11 cellular contexts compared by ENCODE assay signal in genomic region chr12:102958830-102959176, GRCh38. TPM values are rescaled to one million over a fixed set of nuclear protein-coding genes. Genes with fewer than 3 reads are reported as not detected.
A peak's percentile ranks its signal among the peaks of the same experiment; 100 is the strongest.
DNase-seq lines count a peak whose midpoint lies in the region; ATAC-seq and TF ChIP-seq lines count a peak whose summit lies in the region.
"Had no signal": no experiment of that assay in that cellular context is flagged by ENCODE, and none has a peak within 500 bp of the region (broad histone marks: within the 10 kb centered on the region; RNA-seq: fewer than 3 reads in every experiment).

No MANE protein-coding gene starts in this region.

- H3K27ac Mint-ChIP-seq in MCF 10A (ENCODE audit: low read depth, unreplicated experiment): no peak overlapping the region
- H3K27ac Mint-ChIP-seq in activated T-helper 2 cell treated with anti-CD3 and anti-CD28 coated beads, Interferon-gamma antibody, Interleukin-2, Interleukin-4, amounts not matched to agents 10 μg/mL and 5 μg/mL and 100 μg/mL, durations not matched to agents 14 hours and 24 hours and 36 hours: no peak overlapping the region
- H3K27ac Mint-ChIP-seq: CD14-positive monocyte had no signal

- POLR2A ChIA-PET in MCF 10A (lab: Yijun Ruan, JAX): no interaction called here

- DNase-seq in breast epithelium (ENCODE audit: low spot score in 2 of 2): no peak
- no peak for DNase-seq in MCF 10A (ENCODE audit: unreplicated experiment)
- no peak for DNase-seq in activated T-helper 2 cell treated with anti-CD3 and anti-CD28 coated beads, Interferon-gamma antibody, Interleukin-2, Interleukin-4, amounts not matched to agents 10 μg/mL and 5 μg/mL and 100 μg/mL, durations not matched to agents 14 hours and 24 hours and 36 hours (ENCODE audit: low spot score)
- no peak for DNase-seq in lower lobe of right lung
- DNase-seq in testis: no peak
- DNase-seq in NCI-H1092 (lab: John Stamatoyannopoulos, UW): no peak
- no peak for DNase-seq in GOT3 (lab: John Stamatoyannopoulos, UW)
- no peak for DNase-seq in MG63

- H3K4me3 Mint-ChIP-seq in MCF 10A (ENCODE audit: unreplicated experiment): no peak overlapping the region
- peak overlapping the region; percentile 13 for H3K4me3 Mint-ChIP-seq in activated T-helper 2 cell treated with anti-CD3 and anti-CD28 coated beads, Interferon-gamma antibody, Interleukin-2, Interleukin-4, amounts not matched to agents 10 μg/mL and 5 μg/mL and 100 μg/mL, durations not matched to agents 14 hours and 24 hours and 36 hours (ENCODE audit: low read depth)

- no peaks in the 10 kb centered on the region for H3K36me3 Mint-ChIP-seq in MCF 10A (ENCODE audit: insufficient read depth, unreplicated experiment)
- H3K36me3 Mint-ChIP-seq in activated T-helper 2 cell treated with anti-CD3 and anti-CD28 coated beads, Interferon-gamma antibody, Interleukin-2, Interleukin-4, amounts not matched to agents 10 μg/mL and 5 μg/mL and 100 μg/mL, durations not matched to agents 14 hours and 24 hours and 36 hours (ENCODE audit: low read depth): no peaks in the 10 kb centered on the region

- H3K9me3 Mint-ChIP-seq in MCF 10A (ENCODE audit: unreplicated experiment): peaks cover 14% of the 10 kb centered on the region
- H3K9me3 Mint-ChIP-seq in activated T-helper 2 cell treated with anti-CD3 and anti-CD28 coated beads, Interferon-gamma antibody, Interleukin-2, Interleukin-4, amounts not matched to agents 10 μg/mL and 5 μg/mL and 100 μg/mL, durations not matched to agents 14 hours and 24 hours and 36 hours: peaks cover 4% of the 10 kb centered on the region

- intact Hi-C loops in breast epithelium (cut with DNase I; ENCODE audit: low total_unique reads) (no loop called here), MCF 10A (cut with micrococcal nuclease) (no loop called here), lower lobe of right lung (cut with DNase I) (no loop called here), testis (cut with DNase I; ENCODE audit: low total_unique reads) (no loop called here)
- intact Hi-C loops in activated T-helper 2 cell treated with anti-CD3 and anti-CD28 coated beads, Interferon-gamma antibody, Interleukin-2, Interleukin-4, amounts not matched to agents 10 μg/mL and 5 μg/mL and 100 μg/mL, durations not matched to agents 14 hours and 24 hours and 36 hours (cut with micrococcal nuclease): no loop called here

- H3K36me3 ChIP-seq in breast epithelium (no peaks in the 10 kb centered on the region), lower lobe of right lung (no peaks in the 10 kb centered on the region), testis (ENCODE audit: low read depth, missing control alignments) (no peaks in the 10 kb centered on the region), MG63 (no peaks in the 10 kb centered on the region)

- no TSS peak for BruUV-seq in MCF 10A (replicated peaks; lab: Mats Ljungman, UMichigan)

- no peak for TF ChIP-seq CTCF in breast epithelium (IDR thresholded peaks at IDR 0.05)
- no peak for TF ChIP-seq CTCF in MCF 10A (IDR thresholded peaks at IDR 0.05; ENCODE audit: unreplicated experiment)
- TF ChIP-seq CTCF in lower lobe of right lung (IDR thresholded peaks at IDR 0.05): no peak
- no peak for TF ChIP-seq CTCF in testis (IDR thresholded peaks at IDR 0.05)

- CTCF ChIA-PET in MCF 10A (lab: Yijun Ruan, JAX): interaction anchor here (1.2 kb wide), 1 partner anchor 589 kb away, joined by 3 read pairs; no protein-coding TSS in a partner anchor

- WGBS in testis, 2 donors: 3 to 15% methylated on average over 10 to 15 of the region's 15 CpGs

- ATAC-seq in lower lobe of right lung: no peak

- no peaks in the 10 kb centered on the region for H3K4me1 Mint-ChIP-seq in MCF 10A (ENCODE audit: insufficient read depth, unreplicated experiment)
- peaks cover 39% of the 10 kb centered on the region for H3K4me1 Mint-ChIP-seq in activated T-helper 2 cell treated with anti-CD3 and anti-CD28 coated beads, Interferon-gamma antibody, Interleukin-2, Interleukin-4, amounts not matched to agents 10 μg/mL and 5 μg/mL and 100 μg/mL, durations not matched to agents 14 hours and 24 hours and 36 hours (ENCODE audit: low read depth)

- H3K27me3 ChIP-seq in breast epithelium (peaks cover 3 to 96% of the 10 kb centered on the region in 2 donors), lower lobe of right lung (ENCODE audit: low read depth) (peaks cover 95% of the 10 kb centered on the region), testis (no peaks in the 10 kb centered on the region), MG63 (peaks cover 51% of the 10 kb centered on the region)

- peaks cover 4 to 5% of the 10 kb centered on the region in 2 donors for H3K9me3 ChIP-seq in breast epithelium
- H3K9me3 ChIP-seq in lower lobe of right lung: peaks cover 2% of the 10 kb centered on the region
- no peaks in the 10 kb centered on the region for H3K9me3 ChIP-seq in testis
- no peaks in the 10 kb centered on the region for H3K9me3 ChIP-seq in MG63

- H3K27ac ChIP-seq in breast epithelium: no peak overlapping the region
- no peak overlapping the region for H3K27ac ChIP-seq in lower lobe of right lung
- no peak overlapping the region for H3K27ac ChIP-seq in testis

- TF ChIP-seq POLR2A in breast epithelium (IDR thresholded peaks at IDR 0.05) (no peak), testis (IDR thresholded peaks at IDR 0.05) (no peak)

- no peaks in the 10 kb centered on the region for H3K27me3 Mint-ChIP-seq in MCF 10A (ENCODE audit: insufficient read depth, unreplicated experiment)
- H3K27me3 Mint-ChIP-seq in activated T-helper 2 cell treated with anti-CD3 and anti-CD28 coated beads, Interferon-gamma antibody, Interleukin-2, Interleukin-4, amounts not matched to agents 10 μg/mL and 5 μg/mL and 100 μg/mL, durations not matched to agents 14 hours and 24 hours and 36 hours (ENCODE audit: low read depth): peaks cover 88% of the 10 kb centered on the region

- peak overlapping the region in 2 of 3 donors; percentile 47 to 62 for H3K4me3 ChIP-seq in breast epithelium
- H3K4me3 ChIP-seq in lower lobe of right lung: peak overlapping the region; percentile 44
- peak overlapping the region; percentile 39 to 50 for H3K4me3 ChIP-seq in testis
- no peak overlapping the region for H3K4me3 ChIP-seq in MG63

- H3K4me1 ChIP-seq in breast epithelium (peaks cover 0 to 5% of the 10 kb centered on the region in 2 donors), lower lobe of right lung (peaks cover 12% of the 10 kb centered on the region), testis (peaks cover 5% of the 10 kb centered on the region)

RNA-seq across cellular contexts. Expression of gene ASCL1, which starts 1.3 kb away (rescaled TPM):
- under 1 TPM in 1 of 3 donors, not detected in 2; 0.15 TPM for total RNA-seq in breast epithelium
- total RNA-seq in MCF 10A (2022): not detected in 2 replicates
- not detected in 2 replicates for total RNA-seq in activated T-helper 2 cell treated with anti-CD3 and anti-CD28 coated beads, Interferon-gamma antibody, Interleukin-2, Interleukin-4, amounts not matched to agents 10 μg/mL and 5 μg/mL and 100 μg/mL, durations not matched to agents 14 hours and 24 hours and 36 hours
- 0.15 TPM for total RNA-seq in lower lobe of right lung
- under 1 TPM; 0.25 to 0.71 TPM for total RNA-seq in testis
- 0.33 TPM for polyA plus RNA-seq in testis (ENCODE audit: insufficient read depth, low read depth, low replicate concordance)
- total RNA-seq in MG63 (2014; rRNA removed; shearing (Covaris generic); ENCODE audit: low replicate concordance): not detected in 2 replicates
- total RNA-seq: NCI-H460; T-helper 1 cell treated with Interleukin-12 subunit alpha and Interleukin-12 subunit beta and Interleukin-4 antibody, amounts not matched to agents 30 ng/mL and 1 ng/mL, for 36 hours had no signal
- polyA plus RNA-seq: CD14-positive monocyte had no signal

RNA-seq across cellular contexts. Expression of gene PAH, which starts 41.8 kb away (rescaled TPM):
- total RNA-seq in breast epithelium (1 to 10 TPM in 1 of 3 donors, not detected in 2; 2.8 TPM), MCF 10A (2022) (not detected in 2 replicates), lower lobe of right lung (not detected), testis (10 to 100 TPM in 1 of 2 donors, 1 to 10 TPM in 1; 9.3 to 18.4 TPM)
- total RNA-seq in activated T-helper 2 cell treated with anti-CD3 and anti-CD28 coated beads, Interferon-gamma antibody, Interleukin-2, Interleukin-4, amounts not matched to agents 10 μg/mL and 5 μg/mL and 100 μg/mL, durations not matched to agents 14 hours and 24 hours and 36 hours: not detected in 2 replicates
- 23.2 TPM for polyA plus RNA-seq in testis (ENCODE audit: insufficient read depth, low read depth, low replicate concordance)
- total RNA-seq in MG63 (2014; rRNA removed; shearing (Covaris generic); ENCODE audit: low replicate concordance): 0.36 TPM in 1 of 2 replicates, not detected in the other
- total RNA-seq: NCI-H460; T-helper 1 cell treated with Interleukin-12 subunit alpha and Interleukin-12 subunit beta and Interleukin-4 antibody, amounts not matched to agents 30 ng/mL and 1 ng/mL, for 36 hours had no signal
- polyA plus RNA-seq: CD14-positive monocyte had no signal
